In the genomic region with DNA sequence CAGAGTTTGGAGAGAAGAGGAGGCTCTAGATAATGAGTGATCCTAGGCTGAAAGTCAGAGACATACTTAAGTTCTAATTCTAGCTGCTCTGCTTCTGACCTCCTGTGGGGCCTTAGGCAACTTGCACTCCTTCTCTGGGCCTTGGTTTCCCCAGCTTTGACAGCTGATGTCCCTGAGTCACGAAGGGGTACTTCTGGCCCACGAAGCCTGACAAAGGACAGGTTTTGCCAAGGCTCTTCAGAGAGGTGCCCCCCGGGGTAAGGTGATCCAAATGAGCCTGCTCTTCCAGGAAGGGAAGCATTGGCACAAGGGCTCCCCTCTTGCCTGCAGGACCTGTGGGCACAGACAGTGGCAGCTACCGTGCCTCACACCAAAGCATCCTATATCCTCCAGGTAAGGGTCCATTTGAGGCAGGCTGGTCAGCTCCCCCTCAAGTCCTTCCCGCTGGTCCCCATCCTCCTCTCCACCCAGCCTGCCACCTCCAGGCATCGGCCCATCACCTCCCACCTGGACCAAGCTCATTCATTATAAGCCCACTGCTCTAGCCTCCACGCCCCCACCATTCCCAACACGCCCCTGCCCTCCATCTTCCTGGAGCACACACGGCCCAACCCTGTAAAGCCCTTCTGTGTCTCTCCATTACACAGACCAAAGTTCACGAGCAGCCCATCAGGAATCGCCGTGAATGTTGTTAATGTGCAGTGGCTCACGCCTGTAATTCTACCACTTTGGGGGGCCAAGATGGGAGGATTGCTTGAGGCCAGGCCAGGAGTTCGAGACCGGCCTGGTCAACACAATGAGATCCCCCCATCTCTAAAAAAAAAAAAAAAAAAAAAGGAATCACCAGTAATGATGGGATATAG, we compare ENCODE assay signal across 12 cellular contexts. TPM values are rescaled to one million over a fixed set of nuclear protein-coding genes. Genes with fewer than 3 reads are reported as not detected.
DNase-seq lines count a peak whose midpoint lies in the region; ATAC-seq and TF ChIP-seq lines count a peak whose summit lies in the region.
"Had no signal": no experiment of that assay in that cellular context is flagged by ENCODE, and none has a peak within 500 bp of the region (broad histone marks: within the 10 kb centered on the region; RNA-seq: fewer than 3 reads in every experiment).

No MANE protein-coding gene starts in this region.

- no peak for ATAC-seq in stimulated activated effector memory CD8-positive, alpha-beta T cell treated with anti-CD3 and anti-CD28 coated beads, Interleukin-12 subunit alpha, Interleukin-12 subunit beta, amount 100 ng/mL, for 72 hours

- peaks cover 12% of the 10 kb centered on the region for H3K4me1 Mint-ChIP-seq in activated CD4-positive, alpha-beta T cell treated with anti-CD3 and anti-CD28 coated beads, Interleukin-2, amount 10 ng/mL, durations not matched to agents 7 days and 5 days
- H3K4me1 Mint-ChIP-seq in activated T-helper 1 cell treated with anti-CD3 and anti-CD28 coated beads, Interleukin-12 subunit alpha, Interleukin-12 subunit beta, Interleukin-2, Interleukin-4 antibody, amounts not matched to agents 30 ng/mL and 10 ng/mL and 1 ng/mL, durations not matched to agents 14 hours and 24 hours and 36 hours (ENCODE audit: low read depth): peaks cover 15% of the 10 kb centered on the region
- H3K4me1 Mint-ChIP-seq in stimulated activated effector memory CD8-positive, alpha-beta T cell treated with anti-CD3 and anti-CD28 coated beads, Interleukin-12 subunit alpha, Interleukin-12 subunit beta, amount 100 ng/mL, for 72 hours: peaks cover 9% of the 10 kb centered on the region

- H3K36me3 ChIP-seq in smooth muscle cell (ENCODE audit: low read depth) (no peaks in the 10 kb centered on the region), mammary epithelial cell (ENCODE audit: insufficient read depth, low read length) (no peaks in the 10 kb centered on the region)
- H3K36me3 ChIP-seq: SJSA1 had no signal

- H3K27me3 ChIP-seq in smooth muscle cell (ENCODE audit: low read depth) (peaks cover 22% of the 10 kb centered on the region), mammary epithelial cell (ENCODE audit: insufficient read depth, low read length) (peaks cover 1% of the 10 kb centered on the region)
- H3K27me3 ChIP-seq: SJSA1 had no signal

- no peak overlapping the region for H3K4me2 ChIP-seq in smooth muscle cell
- no peak overlapping the region for H3K4me2 ChIP-seq in mammary epithelial cell (ENCODE audit: insufficient read depth, low read depth, low read length)

- H3K4me1 ChIP-seq in smooth muscle cell (ENCODE audit: low read depth) (peaks cover 10% of the 10 kb centered on the region), mammary epithelial cell (ENCODE audit: insufficient read depth, low read length) (peaks cover 14% of the 10 kb centered on the region)

- H3K36me3 Mint-ChIP-seq in activated CD4-positive, alpha-beta T cell treated with anti-CD3 and anti-CD28 coated beads, Interleukin-2, amount 10 ng/mL, durations not matched to agents 7 days and 5 days (ENCODE audit: low read depth): no peaks in the 10 kb centered on the region
- no peaks in the 10 kb centered on the region for H3K36me3 Mint-ChIP-seq in activated T-helper 1 cell treated with anti-CD3 and anti-CD28 coated beads, Interleukin-12 subunit alpha, Interleukin-12 subunit beta, Interleukin-2, Interleukin-4 antibody, amounts not matched to agents 30 ng/mL and 10 ng/mL and 1 ng/mL, durations not matched to agents 14 hours and 24 hours and 36 hours (ENCODE audit: low read depth)
- H3K36me3 Mint-ChIP-seq in stimulated activated effector memory CD8-positive, alpha-beta T cell treated with anti-CD3 and anti-CD28 coated beads, Interleukin-12 subunit alpha, Interleukin-12 subunit beta, amount 100 ng/mL, for 72 hours: no peaks in the 10 kb centered on the region

- H3F3A ChIP-seq in smooth muscle cell (ENCODE audit: low read depth): peaks cover 4% of the 10 kb centered on the region

- dilution Hi-C loops in mammary epithelial cell (cut with HindIII; ENCODE audit: low sequenced_read_pairs): loop anchor here (5.0 kb wide), 1 partner anchor 53 kb away; no protein-coding TSS in a partner anchor

- H3K9ac ChIP-seq in smooth muscle cell (ENCODE audit: low read depth) (no peak overlapping the region), mammary epithelial cell (ENCODE audit: insufficient read depth, low read length) (no peak overlapping the region)

- intact Hi-C loops in activated T-helper 1 cell treated with anti-CD3 and anti-CD28 coated beads, Interleukin-12 subunit alpha, Interleukin-12 subunit beta, Interleukin-2, Interleukin-4 antibody, amounts not matched to agents 30 ng/mL and 10 ng/mL and 1 ng/mL, durations not matched to agents 14 hours and 24 hours and 36 hours (cut with micrococcal nuclease): no loop called here
- intact Hi-C loops in mammary epithelial cell (cut with micrococcal nuclease): no loop called here

- H3K9me3 ChIP-seq in smooth muscle cell (replicated peaks; ENCODE audit: low read depth) (no peaks in the 10 kb centered on the region), mammary epithelial cell (replicated peaks; ENCODE audit: insufficient read depth, low read length) (no peaks in the 10 kb centered on the region)
- H3K9me3 ChIP-seq: SJSA1 had no signal

- no TSS peak for BruUV-seq in mammary epithelial cell (replicated peaks; lab: Mats Ljungman, UMichigan)

- H4K20me1 ChIP-seq in smooth muscle cell (ENCODE audit: low read depth) (peaks cover 20% of the 10 kb centered on the region), mammary epithelial cell (ENCODE audit: insufficient read depth, low read length) (no peaks in the 10 kb centered on the region)

- in situ Hi-C loops in mammary epithelial cell (cut with MboI; ENCODE audit: low sequenced_read_pairs in 2 of 2): no loop called here

- H3K27ac Mint-ChIP-seq in activated CD4-positive, alpha-beta T cell treated with anti-CD3 and anti-CD28 coated beads, Interleukin-2, amount 10 ng/mL, durations not matched to agents 7 days and 5 days: no peak overlapping the region
- H3K27ac Mint-ChIP-seq in activated T-helper 1 cell treated with anti-CD3 and anti-CD28 coated beads, Interleukin-12 subunit alpha, Interleukin-12 subunit beta, Interleukin-2, Interleukin-4 antibody, amounts not matched to agents 30 ng/mL and 10 ng/mL and 1 ng/mL, durations not matched to agents 14 hours and 24 hours and 36 hours: peak overlapping the region; percentile 19
- peak overlapping the region; percentile 20 for H3K27ac Mint-ChIP-seq in stimulated activated effector memory CD8-positive, alpha-beta T cell treated with anti-CD3 and anti-CD28 coated beads, Interleukin-12 subunit alpha, Interleukin-12 subunit beta, amount 100 ng/mL, for 72 hours

- 92% methylated on average over 15 of the region's 15 CpGs for WGBS in smooth muscle cell (ENCODE audit: low lambda C conversion rate)
- 95% methylated on average over 7 of the region's 15 CpGs for WGBS in mammary epithelial cell (ENCODE audit: low coverage, missing lambda C conversion rate)

- H3K27ac ChIP-seq in smooth muscle cell (ENCODE audit: low read depth) (no peak overlapping the region), mammary epithelial cell (ENCODE audit: insufficient read depth, low read depth, low read length) (no peak overlapping the region)
- H3K27ac ChIP-seq: epithelial cell of prostate, SJSA1 had no signal

- no peak for DNase-seq in activated CD4-positive, alpha-beta T cell treated with anti-CD3 and anti-CD28 coated beads, Interleukin-2, amount 10 ng/mL, durations not matched to agents 7 days and 5 days
- DNase-seq in activated CD4-positive, alpha-beta T cell treated with anti-CD3 and anti-CD28 coated beads for 48 hours: no peak
- no peak for DNase-seq in activated T-helper 1 cell treated with anti-CD3 and anti-CD28 coated beads, Interleukin-12 subunit alpha, Interleukin-12 subunit beta, Interleukin-2, Interleukin-4 antibody, amounts not matched to agents 30 ng/mL and 10 ng/mL and 1 ng/mL, durations not matched to agents 14 hours and 24 hours and 36 hours (ENCODE audit: low spot score)
- peak; percentile 29 for DNase-seq in islet precursor cell
- no peak for DNase-seq in stimulated activated effector memory CD8-positive, alpha-beta T cell treated with anti-CD3 and anti-CD28 coated beads, Interleukin-12 subunit alpha, Interleukin-12 subunit beta, amount 100 ng/mL, for 72 hours (ENCODE audit: low spot score in 2 of 2)
- no peak for DNase-seq in Ammon's horn (ENCODE audit: low spot score)
- DNase-seq in smooth muscle cell (lab: John Stamatoyannopoulos, UW; ENCODE audit: unreplicated experiment): no peak
- no peak for DNase-seq in mammary epithelial cell
- DNase-seq: activated CD4-positive, alpha-beta T cell treated with anti-CD3 and anti-CD28 coated beads for 4 hours; NCI-H774 had no signal

- peak overlapping the region; percentile 58 for H3K4me3 Mint-ChIP-seq in activated CD4-positive, alpha-beta T cell treated with anti-CD3 and anti-CD28 coated beads, Interleukin-2, amount 10 ng/mL, durations not matched to agents 7 days and 5 days
- H3K4me3 Mint-ChIP-seq in activated T-helper 1 cell treated with anti-CD3 and anti-CD28 coated beads, Interleukin-12 subunit alpha, Interleukin-12 subunit beta, Interleukin-2, Interleukin-4 antibody, amounts not matched to agents 30 ng/mL and 10 ng/mL and 1 ng/mL, durations not matched to agents 14 hours and 24 hours and 36 hours: peak overlapping the region; percentile 77
- peak overlapping the region; percentile 56 for H3K4me3 Mint-ChIP-seq in stimulated activated effector memory CD8-positive, alpha-beta T cell treated with anti-CD3 and anti-CD28 coated beads, Interleukin-12 subunit alpha, Interleukin-12 subunit beta, amount 100 ng/mL, for 72 hours

- H3K27me3 Mint-ChIP-seq in activated CD4-positive, alpha-beta T cell treated with anti-CD3 and anti-CD28 coated beads, Interleukin-2, amount 10 ng/mL, durations not matched to agents 7 days and 5 days: peaks cover 25% of the 10 kb centered on the region
- H3K27me3 Mint-ChIP-seq in activated T-helper 1 cell treated with anti-CD3 and anti-CD28 coated beads, Interleukin-12 subunit alpha, Interleukin-12 subunit beta, Interleukin-2, Interleukin-4 antibody, amounts not matched to agents 30 ng/mL and 10 ng/mL and 1 ng/mL, durations not matched to agents 14 hours and 24 hours and 36 hours (ENCODE audit: insufficient read depth): peaks cover 18% of the 10 kb centered on the region

- H3K9me3 Mint-ChIP-seq in activated CD4-positive, alpha-beta T cell treated with anti-CD3 and anti-CD28 coated beads, Interleukin-2, amount 10 ng/mL, durations not matched to agents 7 days and 5 days: no peaks in the 10 kb centered on the region
- H3K9me3 Mint-ChIP-seq in activated T-helper 1 cell treated with anti-CD3 and anti-CD28 coated beads, Interleukin-12 subunit alpha, Interleukin-12 subunit beta, Interleukin-2, Interleukin-4 antibody, amounts not matched to agents 30 ng/mL and 10 ng/mL and 1 ng/mL, durations not matched to agents 14 hours and 24 hours and 36 hours: no peaks in the 10 kb centered on the region
- H3K9me3 Mint-ChIP-seq in stimulated activated effector memory CD8-positive, alpha-beta T cell treated with anti-CD3 and anti-CD28 coated beads, Interleukin-12 subunit alpha, Interleukin-12 subunit beta, amount 100 ng/mL, for 72 hours: no peaks in the 10 kb centered on the region

- H2AFZ ChIP-seq in smooth muscle cell (ENCODE audit: low read depth): no peak overlapping the region
- no peak overlapping the region for H2AFZ ChIP-seq in mammary epithelial cell (ENCODE audit: low read depth, low read length)

- H3K4me3 ChIP-seq in smooth muscle cell: no peak overlapping the region
- no peak overlapping the region for H3K4me3 ChIP-seq in mammary epithelial cell (replicated peaks in 1 of 3; ENCODE audit: insufficient read depth in 1 of 3, low read depth in 2 of 3, low read length in 3 of 3)
- H3K4me3 ChIP-seq: SJSA1 had no signal

- CTCF ChIA-PET in activated CD4-positive, alpha-beta T cell treated with anti-CD3 and anti-CD28 coated beads, Interleukin-2, amount 10 ng/mL, durations not matched to agents 7 days and 5 days (lab: Charles Lee): interaction anchor here (0.5 to 0.6 kb wide), 2 partner anchors 55 to 127 kb away, joined by 3 to 4 read pairs; no protein-coding TSS in a partner anchor
- CTCF ChIA-PET in mammary epithelial cell (lab: Charles Lee; ENCODE audit: low non-redundant PET): no interaction called here

- POLR2A ChIA-PET in activated CD4-positive, alpha-beta T cell treated with anti-CD3 and anti-CD28 coated beads, Interleukin-2, amount 10 ng/mL, durations not matched to agents 7 days and 5 days (lab: Charles Lee): no interaction called here

- no peak for TF ChIP-seq CTCF in smooth muscle cell (IDR thresholded peaks at IDR 0.05; ENCODE audit: borderline replicate concordance, insufficient read depth, poor library complexity, severe bottlenecking)
- no peak for TF ChIP-seq CTCF in mammary epithelial cell (conservative IDR thresholded peaks at IDR 0.05 in 1 of 2, IDR thresholded peaks at IDR 0.05 in 1 of 2; ENCODE audit: extremely low read depth in 1 of 2, insufficient read depth in 1 of 2, low read depth in 1 of 2, low read length in 2 of 2)

- H3K79me2 ChIP-seq in smooth muscle cell (ENCODE audit: low read depth): peaks cover 7% of the 10 kb centered on the region
- peaks cover 25% of the 10 kb centered on the region for H3K79me2 ChIP-seq in mammary epithelial cell (ENCODE audit: insufficient read depth, low read length)

RNA-seq across cellular contexts. Expression of gene PPP1R13B, which starts 2.0 kb away (rescaled TPM):
- total RNA-seq in activated CD4-positive, alpha-beta T cell treated with anti-CD3 and anti-CD28 coated beads, Interleukin-2, amount 10 ng/mL, durations not matched to agents 7 days and 5 days: 10 to 100 TPM; 11.6 to 12.0 TPM
- 9.6 and 9.8 TPM in 2 replicates for total RNA-seq in activated T-helper 1 cell treated with anti-CD3 and anti-CD28 coated beads, Interleukin-12 subunit alpha, Interleukin-12 subunit beta, Interleukin-2, Interleukin-4 antibody, amounts not matched to agents 30 ng/mL and 10 ng/mL and 1 ng/mL, durations not matched to agents 14 hours and 24 hours and 36 hours
- total RNA-seq in smooth muscle cell (2.1 and 4.3 TPM in 2 replicates), mammary epithelial cell (10 to 100 TPM in 1 of 2 donors, 1 to 10 TPM in 1; 6.8 to 22.8 TPM)
- polyA plus RNA-seq in smooth muscle cell (2.3 and 7.1 TPM in 2 replicates), mammary epithelial cell (6.2 TPM)
- 45.8 TPM for polyA minus RNA-seq in mammary epithelial cell
